In genomic region chr2:16633632-16634430, GRCh38 we compare ENCODE assay signal across 17 cellular contexts. TPM values are rescaled to one million over a fixed set of nuclear protein-coding genes. Genes with fewer than 3 reads are reported as not detected.
DNase-seq lines count a peak whose midpoint lies in the region; FAIRE-seq and TF ChIP-seq lines count a peak whose summit lies in the region.
"Had no signal": no experiment of that assay in that cellular context is flagged by ENCODE, and none has a peak within 500 bp of the region (broad histone marks: within the 10 kb centered on the region; RNA-seq: fewer than 3 reads in every experiment).

No MANE protein-coding gene starts in this region.

- H3K27ac Mint-ChIP-seq in activated naive CD4-positive, alpha-beta T cell treated with anti-CD3 and anti-CD28 coated beads, Interleukin-2, amount 10 ng/mL, durations not matched to agents 7 days and 5 days, result no peak overlapping the region
- H3K27ac Mint-ChIP-seq: activated CD8-positive, alpha-beta memory T cell treated with anti-CD3 and anti-CD28 coated beads, Interleukin-2, amount 10 ng/mL, durations not matched to agents 7 days and 5 days; naive thymus-derived CD4-positive, alpha-beta T cell had no signal

- peak; percentile 94 for FAIRE-seq in RCC 7860 (lab: Jason Lieb, UNC)

- H3K4me3 Mint-ChIP-seq in activated naive CD4-positive, alpha-beta T cell treated with anti-CD3 and anti-CD28 coated beads, Interleukin-2, amount 10 ng/mL, durations not matched to agents 7 days and 5 days, result no peak overlapping the region
- H3K4me3 Mint-ChIP-seq: activated CD8-positive, alpha-beta memory T cell treated with anti-CD3 and anti-CD28 coated beads, Interleukin-2, amount 10 ng/mL, durations not matched to agents 7 days and 5 days; CD8-positive, alpha-beta memory T cell; naive thymus-derived CD4-positive, alpha-beta T cell had no signal

- peaks cover 2% of the 10 kb centered on the region for H3K9me3 Mint-ChIP-seq in activated naive CD4-positive, alpha-beta T cell treated with anti-CD3 and anti-CD28 coated beads, Interleukin-2, amount 10 ng/mL, durations not matched to agents 7 days and 5 days

- H3K36me3 Mint-ChIP-seq in activated naive CD4-positive, alpha-beta T cell treated with anti-CD3 and anti-CD28 coated beads, Interleukin-2, amount 10 ng/mL, durations not matched to agents 7 days and 5 days, result peaks cover 3% of the 10 kb centered on the region
- H3K36me3 Mint-ChIP-seq: activated CD8-positive, alpha-beta memory T cell treated with anti-CD3 and anti-CD28 coated beads, Interleukin-2, amount 10 ng/mL, durations not matched to agents 7 days and 5 days; CD8-positive, alpha-beta memory T cell had no signal

- TF ChIP-seq CTCF in epithelial cell of proximal tubule (conservative IDR thresholded peaks at IDR 0.05; ENCODE audit: low read depth, low read length), result no peak

- H3K27me3 Mint-ChIP-seq in activated naive CD4-positive, alpha-beta T cell treated with anti-CD3 and anti-CD28 coated beads, Interleukin-2, amount 10 ng/mL, durations not matched to agents 7 days and 5 days, result peaks cover 32% of the 10 kb centered on the region

- CTCF ChIA-PET in activated naive CD4-positive, alpha-beta T cell treated with anti-CD3 and anti-CD28 coated beads, Interleukin-2, amount 10 ng/mL, durations not matched to agents 7 days and 5 days (lab: Charles Lee), result no interaction called here

- peaks cover 23% of the 10 kb centered on the region for H3K4me1 Mint-ChIP-seq in activated naive CD4-positive, alpha-beta T cell treated with anti-CD3 and anti-CD28 coated beads, Interleukin-2, amount 10 ng/mL, durations not matched to agents 7 days and 5 days
- H3K4me1 Mint-ChIP-seq: activated CD8-positive, alpha-beta memory T cell treated with anti-CD3 and anti-CD28 coated beads, Interleukin-2, amount 10 ng/mL, durations not matched to agents 7 days and 5 days had no signal

- DNase-seq in H4 (ENCODE audit: low spot score), result peak; percentile 24
- DNase-seq in RCC 7860 (ENCODE audit: low spot score), result peak; percentile 97
- DNase-seq in epithelial cell of proximal tubule (ENCODE audit: low read depth), result peak; percentile 91
- DNase-seq in pulmonary artery endothelial cell (ENCODE audit: low read depth, low spot score), result peak; percentile 29
- DNase-seq in NCI-H2171 (lab: John Stamatoyannopoulos, UW), result no peak
- DNase-seq in activated naive CD4-positive, alpha-beta T cell (lab: John Stamatoyannopoulos, UW), result no peak
- no peak for DNase-seq in activated naive CD4-positive, alpha-beta T cell treated with anti-CD3 and anti-CD28 coated beads, Interleukin-2, amount 10 ng/mL, durations not matched to agents 7 days and 5 days
- no peak for DNase-seq in NCI-H524 treated with DMSO at 0.1 percent for 48 hours (lab: John Stamatoyannopoulos, UW)
- DNase-seq: activated CD8-positive, alpha-beta memory T cell treated with anti-CD3 and anti-CD28 coated beads, Interleukin-2, amount 10 ng/mL, durations not matched to agents 7 days and 5 days; CD8-positive, alpha-beta memory T cell; foreskin fibroblast; HCEC 1CT; naive thymus-derived CD4-positive, alpha-beta T cell; NCI-H1417 treated with DMSO at 0.1 percent for 48 hours; NCI-H526 treated with DMSO at 0.1 percent for 48 hours; right cardiac atrium had no signal

- no peak overlapping the region for H3K4me3 ChIP-seq in epithelial cell of proximal tubule (ENCODE audit: low read depth, low read length)
- H3K4me3 ChIP-seq: coronary artery had no signal

RNA-seq across cellular contexts. Expression of gene CYRIA, which starts 31.8 kb away (rescaled TPM):
- total RNA-seq in H4 (2014; rRNA removed; shearing (Covaris generic)), result 0.33 and 0.53 TPM in 2 replicates
- 2.0 and 6.1 TPM in 2 replicates for total RNA-seq in epithelial cell of proximal tubule
- total RNA-seq in pulmonary artery endothelial cell, result 23.3 and 27.0 TPM in 2 replicates

Comparison
In these comparisons a context has a peak if more than half of its experiments do, and no peak if none do; other contexts are left out.
1. DNase-seq: peak in H4 (single experiment), RCC 7860 (single experiment), epithelial cell of proximal tubule (single experiment) and pulmonary artery endothelial cell (single experiment); none in NCI-H2171 (single experiment), activated naive CD4-positive, alpha-beta T cell (0 of 4), activated naive CD4-positive, alpha-beta T cell treated with anti-CD3 and anti-CD28 coated beads, Interleukin-2, amount 10 ng/mL, durations not matched to agents 7 days and 5 days (single experiment) and NCI-H524 treated with DMSO at 0.1 percent for 48 hours (single experiment).